16 cellular contexts compared by ENCODE assay signal in the genomic region with DNA sequence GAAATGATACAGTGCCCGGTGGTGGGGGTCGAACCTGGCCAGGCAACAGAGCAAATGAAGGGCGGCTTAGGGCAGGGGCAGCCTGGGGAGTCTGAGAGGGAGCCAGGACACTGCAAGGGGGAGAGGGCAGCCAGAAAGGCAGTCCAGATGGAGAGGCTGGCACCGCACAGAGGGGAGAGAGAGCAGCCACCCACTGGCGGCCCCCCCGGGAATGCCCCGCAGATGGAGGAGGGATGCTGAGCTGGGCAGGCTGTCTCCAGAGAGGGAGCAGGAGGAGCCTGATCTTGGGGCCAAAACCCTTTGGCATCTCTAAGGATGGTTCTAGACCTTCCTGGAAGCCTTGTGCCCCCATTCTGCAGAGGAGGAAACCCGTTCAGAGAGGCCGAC.
DNase-seq lines count a peak whose midpoint lies in the region; ATAC-seq, FAIRE-seq and TF ChIP-seq lines count a peak whose summit lies in the region.
"Had no signal": no experiment of that assay in that cellular context is flagged by ENCODE, and none has a peak within 500 bp of the region (broad histone marks: within the 10 kb centered on the region; RNA-seq: fewer than 3 reads in every experiment).

No MANE protein-coding gene starts in this region.

- no peak overlapping the region for H2BK20ac ChIP-seq in IMR-90 (ENCODE audit: low read depth, low read length)

- no peak overlapping the region for H4K8ac ChIP-seq in IMR-90 (ENCODE audit: low read depth in 2 of 2, low read length in 2 of 2)

- DNase-seq in IMR-90, result no peak
- no peak for DNase-seq in RWPE2 (ENCODE audit: low spot score)
- no peak for DNase-seq in mesothelial cell of epicardium (ENCODE audit: low spot score in 2 of 2, unreplicated experiment in 2 of 2)
- DNase-seq in substantia nigra (lab: John Stamatoyannopoulos, UW), result peak in 7 of 49 donors; percentile 20 to 39 (median 30)
- no peak for DNase-seq in OCI-M1 (lab: John Stamatoyannopoulos, UW)
- DNase-seq in RCC 7860 (ENCODE audit: low spot score), result no peak
- DNase-seq in NCI-H2107 treated with DMSO at 0.1 percent for 48 hours (lab: John Stamatoyannopoulos, UW; ENCODE audit: unreplicated experiment), result no peak
- DNase-seq: BE2C; CD4-positive, alpha-beta memory T cell; DMS53; GF-D8; HCEC 1CT had no signal

- no peak for FAIRE-seq in RCC 7860 (lab: Jason Lieb, UNC)
- FAIRE-seq: A549, GM19239 had no signal

- no peak overlapping the region for H3K18ac ChIP-seq in IMR-90 (ENCODE audit: low read depth, low read length)

- intact Hi-C loops in IMR-90 (cut with micrococcal nuclease), result no loop called here

- CTCF ChIA-PET in IMR-90 (lab: Yijun Ruan, JAX), result no interaction called here

- no peaks in the 10 kb centered on the region for H3K9me3 ChIP-seq in IMR-90 (ENCODE audit: control insufficient read depth, insufficient read depth, low read length)
- no peaks in the 10 kb centered on the region for H3K9me3 ChIP-seq in RWPE2 (ENCODE audit: severe bottlenecking)
- H3K9me3 ChIP-seq: A549, BE2C had no signal

- H3K27ac Mint-ChIP-seq in mesothelial cell of epicardium, result peak overlapping the region; percentile 59
- H3K27ac Mint-ChIP-seq: CD4-positive, alpha-beta memory T cell had no signal

- peaks cover 7% of the 10 kb centered on the region for H3K4me1 ChIP-seq in IMR-90 (ENCODE audit: control insufficient read depth, insufficient read depth, low read length)
- peaks cover 11% of the 10 kb centered on the region for H3K4me1 ChIP-seq in RWPE2 (ENCODE audit: insufficient read depth, poor library complexity, severe bottlenecking)
- H3K4me1 ChIP-seq: BE2C had no signal

- H3K27me3 ChIP-seq in IMR-90 (ENCODE audit: control insufficient read depth, insufficient read depth, low read length) (no peaks in the 10 kb centered on the region), RWPE2 (ENCODE audit: insufficient read depth, poor library complexity, severe bottlenecking) (no peaks in the 10 kb centered on the region)
- H3K27me3 ChIP-seq: BE2C had no signal

- no peak overlapping the region for H4K91ac ChIP-seq in IMR-90 (ENCODE audit: insufficient read depth, low read depth, low read length)

- H3K14ac ChIP-seq in IMR-90 (replicated peaks; ENCODE audit: low read depth, low read length), result no peak overlapping the region

- no peak overlapping the region for H3K4ac ChIP-seq in IMR-90 (ENCODE audit: low read depth, low read length)

- peaks cover 14% of the 10 kb centered on the region for H3K36me3 Mint-ChIP-seq in mesothelial cell of epicardium
- H3K36me3 Mint-ChIP-seq: CD4-positive, alpha-beta memory T cell had no signal

- H3K36me3 ChIP-seq in IMR-90 (ENCODE audit: control insufficient read depth, insufficient read depth, low read length) (peaks cover 14% of the 10 kb centered on the region), RWPE2 (ENCODE audit: low read depth) (peaks cover 3% of the 10 kb centered on the region; the same call in 1 of the 2 replicates)
- H3K36me3 ChIP-seq: BE2C had no signal

- TF ChIP-seq CTCF in IMR-90 (conservative IDR thresholded peaks at IDR 0.05; ENCODE audit: low read depth, low read length), result no peak
- TF ChIP-seq CTCF in RWPE2 (IDR thresholded peaks at IDR 0.05; ENCODE audit: poor library complexity, severe bottlenecking), result no peak
- TF ChIP-seq CTCF in mesothelial cell of epicardium (IDR thresholded peaks at IDR 0.05; ENCODE audit: unreplicated experiment), result no peak

- no peaks in the 10 kb centered on the region for H3K9me3 Mint-ChIP-seq in mesothelial cell of epicardium
- H3K9me3 Mint-ChIP-seq: CD4-positive, alpha-beta memory T cell had no signal

- TF ChIP-seq RAD21 in IMR-90 (IDR thresholded peaks at IDR 0.05; ENCODE audit: low read length), result no peak

- no peak overlapping the region for H2AK9ac ChIP-seq in IMR-90 (replicated peaks; ENCODE audit: low read depth, low read length, poor library complexity)

- POLR2A ChIA-PET in IMR-90 (lab: Charles Lee; ENCODE audit: unreplicated experiment), result no interaction called here

- ATAC-seq in IMR-90 (ENCODE audit: low read depth) (no peak), RWPE2 (ENCODE audit: low read depth) (no peak), HG03442 (IDR thresholded peaks at IDR 0.05; ENCODE audit: unreplicated experiment) (no peak)
- ATAC-seq: A549 had no signal

- no peak overlapping the region for H2AFZ ChIP-seq in IMR-90 (replicated peaks; ENCODE audit: low read length, poor library complexity)

- H3K4me3 Mint-ChIP-seq in mesothelial cell of epicardium, result no peak overlapping the region
- H3K4me3 Mint-ChIP-seq: CD4-positive, alpha-beta memory T cell had no signal

- no peak overlapping the region for H2AK5ac ChIP-seq in IMR-90 (ENCODE audit: low read depth, low read length)

- WGBS in IMR-90 (ENCODE audit: extremely low coverage in 2 of 2, insufficient read length in 1 of 2), 2 experiments, result 100% methylated on average over 5 of the region's 9 CpGs; no CpG with 5 or more reads in 1 of the 2 experiments

- H4K20me1 ChIP-seq in IMR-90 (ENCODE audit: insufficient read depth, low read length), result peaks cover 26% of the 10 kb centered on the region; the same call in 1 of the 2 replicates

- no peak overlapping the region for H3K56ac ChIP-seq in IMR-90 (ENCODE audit: extremely low read depth, insufficient read depth, low read length)

- dilution Hi-C loops in IMR-90 (cut with HindIII; ENCODE audit: low sequenced_read_pairs, unreplicated experiment), result no loop called here

- H2BK5ac ChIP-seq in IMR-90 (ENCODE audit: low read depth, low read length, poor library complexity, severe bottlenecking), result no peak overlapping the region

- peak overlapping the region; percentile 19; the same call in 1 of the 2 replicates for H2BK120ac ChIP-seq in IMR-90 (ENCODE audit: low read depth, low read length)

- no peak overlapping the region for H4K5ac ChIP-seq in IMR-90 (ENCODE audit: low read depth, low read length)

- TF ChIP-seq POLR2A in IMR-90 (IDR thresholded peaks at IDR 0.05; ENCODE audit: low read depth, low read length), result no peak

- in situ Hi-C loops in IMR-90 (cut with MboI; ENCODE audit: low sequenced_read_pairs), result no loop called here

- H3K9me1 ChIP-seq in IMR-90 (ENCODE audit: insufficient read depth, low read length), result peaks cover 9% of the 10 kb centered on the region; the same call in 1 of the 2 replicates

- no peaks in the 10 kb centered on the region for H3K27me3 Mint-ChIP-seq in mesothelial cell of epicardium (ENCODE audit: low read depth)

- H3K4me3 ChIP-seq in IMR-90 (ENCODE audit: insufficient read depth, low read depth, low read length), result no peak overlapping the region
- no peak overlapping the region for H3K4me3 ChIP-seq in RWPE2 (ENCODE audit: severe bottlenecking)
- H3K4me3 ChIP-seq: A549 had no signal

- no peak overlapping the region for H3K4me2 ChIP-seq in IMR-90 (ENCODE audit: low read depth, low read length)
- H3K4me2 ChIP-seq: A549 had no signal

- H3K27ac ChIP-seq in IMR-90 (ENCODE audit: insufficient read depth, low read length) (no peak overlapping the region), RWPE2 (ENCODE audit: poor library complexity, severe bottlenecking) (peak overlapping the region; percentile 43), substantia nigra (ENCODE audit: low read depth, low read length, poor library complexity, severe bottlenecking) (peak overlapping the region; percentile 40)
- H3K27ac ChIP-seq: A549, C4-2B had no signal

- H3K79me1 ChIP-seq in IMR-90 (ENCODE audit: low read depth in 1 of 2, low read length in 2 of 2), result peaks cover 10 to 23% of the 10 kb centered on the region in 2 experiments; a peak in 2 of 4 replicates

- H3K9ac ChIP-seq in IMR-90 (ENCODE audit: low read depth, low read length), result no peak overlapping the region

- H3K23ac ChIP-seq in IMR-90 (ENCODE audit: low read depth, low read length), result no peak overlapping the region; the same call in 1 of the 2 replicates

- no TSS peak for BruUV-seq in IMR-90 (replicated peaks; lab: Mats Ljungman, UMichigan)

- H2BK15ac ChIP-seq in IMR-90 (ENCODE audit: low read depth, low read length), result no peak overlapping the region

- H3K4me1 Mint-ChIP-seq in mesothelial cell of epicardium, result peaks cover 10% of the 10 kb centered on the region
- H3K4me1 Mint-ChIP-seq: CD4-positive, alpha-beta memory T cell had no signal

TF ChIP-seq in IMR-90, 13 proteins besides CTCF, POLR2A, EP300 and RAD21:
- TF ChIP-seq FOS (IDR thresholded peaks at IDR 0.05; ENCODE audit: low read depth, low read length) (no peak), RCOR1 (IDR thresholded peaks at IDR 0.05; ENCODE audit: insufficient replicate concordance, low read length) (no peak), NFE2L2 (IDR thresholded peaks at IDR 0.05; ENCODE audit: low read depth, low read length) (no peak), BHLHE40 (IDR thresholded peaks at IDR 0.05; ENCODE audit: low read depth, low read length) (no peak), CHD1 (IDR thresholded peaks at IDR 0.05; ENCODE audit: low read depth, low read length) (no peak), MAZ (IDR thresholded peaks at IDR 0.05; ENCODE audit: borderline replicate concordance, low read depth, low read length) (no peak), MAFK (IDR thresholded peaks at IDR 0.05; ENCODE audit: low read depth, low read length) (no peak), RFX5 (IDR thresholded peaks at IDR 0.05; ENCODE audit: low read depth, low read length) (no peak), MXI1 (IDR thresholded peaks at IDR 0.05; ENCODE audit: borderline replicate concordance, low read depth, low read length) (no peak), ELK1 (IDR thresholded peaks at IDR 0.05; ENCODE audit: borderline replicate concordance, low read depth, low read length) (no peak), SMC3 (IDR thresholded peaks at IDR 0.05; ENCODE audit: low read depth, low read length) (no peak), CEBPB (IDR thresholded peaks at IDR 0.05; ENCODE audit: low read depth, low read length) (no peak)
- TF ChIP-seq, protein P1, sequence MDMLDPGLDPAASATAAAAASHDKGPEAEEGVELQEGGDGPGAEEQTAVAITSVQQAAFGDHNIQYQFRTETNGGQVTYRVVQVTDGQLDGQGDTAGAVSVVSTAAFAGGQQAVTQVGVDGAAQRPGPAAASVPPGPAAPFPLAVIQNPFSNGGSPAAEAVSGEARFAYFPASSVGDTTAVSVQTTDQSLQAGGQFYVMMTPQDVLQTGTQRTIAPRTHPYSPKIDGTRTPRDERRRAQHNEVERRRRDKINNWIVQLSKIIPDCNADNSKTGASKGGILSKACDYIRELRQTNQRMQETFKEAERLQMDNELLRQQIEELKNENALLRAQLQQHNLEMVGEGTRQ (IDR thresholded peaks at IDR 0.05; ENCODE audit: low read depth, low read length), result no peak
